28 cellular contexts compared by ENCODE assay signal in the genomic region with DNA sequence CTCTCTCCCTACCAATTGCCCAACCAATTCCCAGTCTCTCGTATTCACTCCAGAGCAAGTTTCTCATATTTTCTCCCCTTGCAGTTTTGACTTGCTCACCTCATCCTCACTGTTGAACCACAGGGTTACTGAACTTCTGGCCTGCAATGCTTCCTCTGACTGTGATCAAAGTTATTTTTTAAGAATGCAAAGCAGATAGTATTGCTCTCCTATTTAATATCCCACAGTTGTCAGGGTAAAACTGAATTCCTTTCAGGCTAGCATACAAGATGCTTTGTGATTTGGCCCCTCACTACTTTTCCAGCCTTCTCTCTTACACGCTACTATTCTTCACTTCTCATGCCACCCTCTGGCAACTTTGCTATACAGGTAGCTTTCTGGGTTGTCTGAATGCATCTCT.
A peak's percentile ranks its signal among the peaks of the same experiment; 100 is the strongest.
DNase-seq lines count a peak whose midpoint lies in the region; ATAC-seq and TF ChIP-seq lines count a peak whose summit lies in the region.
"Had no signal": no experiment of that assay in that cellular context is flagged by ENCODE, and none has a peak within 500 bp of the region (broad histone marks: within the 10 kb centered on the region; RNA-seq: fewer than 3 reads in every experiment).

No MANE protein-coding gene starts in this region.

- H3K27ac ChIP-seq in H9 (ENCODE audit: insufficient read length, low read depth, low read length), result no peak overlapping the region
- H3K27ac ChIP-seq: adrenal gland; BLaER1 treated with 17β-estradiol and CSF1 and Interleukin-3, amounts not matched to agents 10 nM and 100 nM; neutrophil; skin epidermis; tibial artery had no signal

- H4K91ac ChIP-seq in H9 (ENCODE audit: insufficient read length, low read depth, low read length), result no peak overlapping the region

- H3K79me1 ChIP-seq in H9 (ENCODE audit: insufficient read depth, low read depth, low read length, poor library complexity, severe bottlenecking), result no peaks in the 10 kb centered on the region

- H3K9me3 Mint-ChIP-seq in H9, result no peaks in the 10 kb centered on the region
- no peaks in the 10 kb centered on the region for H3K9me3 Mint-ChIP-seq in central memory CD8-positive, alpha-beta T cell

- H3K27ac Mint-ChIP-seq in H9, result peak overlapping the region in 2 of 3 experiments; percentile 2 to 9; a peak in 3 of 7 replicates
- H3K27ac Mint-ChIP-seq in central memory CD8-positive, alpha-beta T cell (ENCODE audit: low read depth), result peak overlapping the region; percentile 48

- H3K4me1 ChIP-seq in H9 (ENCODE audit: insufficient read depth, low read length), result no peaks in the 10 kb centered on the region
- H3K4me1 ChIP-seq: BLaER1 treated with 17β-estradiol and CSF1 and Interleukin-3, amounts not matched to agents 10 nM and 100 nM had no signal

- no peak overlapping the region for H3K4ac ChIP-seq in H9 (ENCODE audit: low read depth, low read length)

- H3K4me1 Mint-ChIP-seq in H9, result peaks cover 0 to 5% of the 10 kb centered on the region in 2 experiments; a peak in 2 of 4 replicates
- H3K4me1 Mint-ChIP-seq in central memory CD8-positive, alpha-beta T cell, result no peaks in the 10 kb centered on the region

- no peaks in the 10 kb centered on the region for H3K9me3 ChIP-seq in H9 (ENCODE audit: control insufficient read depth, low read depth, low read length)
- H3K9me3 ChIP-seq: adrenal gland; BLaER1 treated with 17β-estradiol and CSF1 and Interleukin-3, amounts not matched to agents 10 nM and 100 nM; neutrophil; tibial artery had no signal

- DNase-seq in AG20443 (ENCODE audit: low spot score), result peak; percentile 15
- no peak for DNase-seq in H9
- DNase-seq in central memory CD8-positive, alpha-beta T cell (ENCODE audit: low spot score in 2 of 2), result no peak
- peak; percentile 43 for DNase-seq in non-pigmented ciliary epithelial cell (ENCODE audit: low read depth)
- DNase-seq in SHP77 treated with DMSO at 0.1 percent for 48 hours (lab: John Stamatoyannopoulos, UW), result no peak
- DNase-seq in Kasumi-1 (lab: John Stamatoyannopoulos, UW), result no peak
- DNase-seq: ACHN; activated CD4-positive, alpha-beta T cell treated with anti-CD3 and anti-CD28 coated beads for 4 hours; activated naive CD4-positive, alpha-beta T cell; activated T-cell treated with anti-CD3 and anti-CD28 coated beads, Interleukin-2, amount 50 U/mL, for 1 hour; adrenal gland; DMS79 treated with DMSO at 0.1 percent for 48 hours; foreskin melanocyte; GOT3; left cardiac atrium; NCI-H1048; NCI-H187 treated with DMSO at 0.1 percent for 48 hours; NCI-H526; NK-92 treated with Interleukin-12 subunit alpha and Interleukin-12 subunit beta, amount 100 ng/mL, for 24 hours; PC-3; stimulated activated CD4-positive, alpha-beta T cell treated with anti-CD3 and anti-CD28 coated beads, Interleukin-1b, Interleukin-23, amount 100 ng/mL, for 48 hours; tibial artery had no signal

- peaks cover 0 to 15% (median 0%) of the 10 kb centered on the region in 3 experiments; a peak in 5 of 7 replicates for H3K36me3 Mint-ChIP-seq in H9 (ENCODE audit: insufficient read depth in 1 of 3, low read depth in 3 of 3)
- H3K36me3 Mint-ChIP-seq in central memory CD8-positive, alpha-beta T cell (ENCODE audit: insufficient read depth), result peaks cover 12% of the 10 kb centered on the region

- no peaks in the 10 kb centered on the region for H3K79me2 ChIP-seq in H9 (ENCODE audit: insufficient read depth, low read length)

- no peak overlapping the region for H4K5ac ChIP-seq in H9 (ENCODE audit: insufficient read length, low read depth, low read length)

- no peak overlapping the region for H3T11ph ChIP-seq in H9 (ENCODE audit: low read length)

- H2BK12ac ChIP-seq in H9 (ENCODE audit: insufficient read length, low read depth, low read length), result no peak overlapping the region

- H3K4me2 ChIP-seq in H9 (ENCODE audit: insufficient read depth, insufficient read length, low read length), result no peak overlapping the region
- H3K4me2 ChIP-seq: BLaER1 treated with 17β-estradiol and CSF1 and Interleukin-3, amounts not matched to agents 10 nM and 100 nM had no signal

- H4K8ac ChIP-seq in H9 (replicated peaks; ENCODE audit: insufficient read length, low read depth, low read length), result no peak overlapping the region

- no peak overlapping the region for H2BK20ac ChIP-seq in H9 (ENCODE audit: low read depth, low read length, poor library complexity, severe bottlenecking)

- H2BK15ac ChIP-seq in H9 (ENCODE audit: low read depth, low read length), result no peak overlapping the region

- no peak overlapping the region for H3K56ac ChIP-seq in H9 (ENCODE audit: insufficient read length, low read depth, low read length)

- no peaks in the 10 kb centered on the region for H4K20me1 ChIP-seq in H9 (ENCODE audit: control insufficient read depth, insufficient read depth, insufficient read length)

- no peaks in the 10 kb centered on the region for H3K27me3 ChIP-seq in H9 (ENCODE audit: insufficient read depth, low read length)
- H3K27me3 ChIP-seq: adrenal gland; BLaER1 treated with 17β-estradiol and CSF1 and Interleukin-3, amounts not matched to agents 10 nM and 100 nM; neutrophil; tibial artery had no signal

- H3K9ac ChIP-seq in H9 (ENCODE audit: extremely low read depth, insufficient read length, low read length), result no peak overlapping the region
- H3K9ac ChIP-seq: BLaER1 treated with 17β-estradiol and CSF1 and Interleukin-3, amounts not matched to agents 10 nM and 100 nM had no signal

- H3K27me3 Mint-ChIP-seq in H9 (ENCODE audit: low read depth), result no peaks in the 10 kb centered on the region
- H3K27me3 Mint-ChIP-seq in central memory CD8-positive, alpha-beta T cell, result no peaks in the 10 kb centered on the region

- ATAC-seq in central memory CD8-positive, alpha-beta T cell (replicated peaks; ENCODE audit: extremely low read depth, poor library complexity, severe bottlenecking), result no peak
- ATAC-seq in GM19455 (IDR thresholded peaks at IDR 0.05; ENCODE audit: unreplicated experiment), result no peak
- ATAC-seq: esophagus mucosa, left cardiac atrium, PC-3, Right ventricle myocardium inferior had no signal

- no peak overlapping the region for H2BK120ac ChIP-seq in H9 (ENCODE audit: low read depth, low read length, poor library complexity, severe bottlenecking)

- no peak overlapping the region for H2BK5ac ChIP-seq in H9 (ENCODE audit: insufficient read length, low read length)

- no peak overlapping the region for H3K4me3 Mint-ChIP-seq in H9
- no peak overlapping the region for H3K4me3 Mint-ChIP-seq in central memory CD8-positive, alpha-beta T cell

- no peak overlapping the region for H3K23ac ChIP-seq in H9 (ENCODE audit: insufficient read length, low read depth, low read length)

- H3K23me2 ChIP-seq in H9 (ENCODE audit: insufficient read length, low read depth, low read length, poor library complexity, severe bottlenecking), result no peaks in the 10 kb centered on the region

- TF ChIP-seq CTCF in H9 (conservative IDR thresholded peaks at IDR 0.05), result no peak

- no peak overlapping the region for H3K18ac ChIP-seq in H9 (ENCODE audit: insufficient read length, low read depth, low read length)

- H3K14ac ChIP-seq in H9 (ENCODE audit: insufficient read depth, low read length), result no peak overlapping the region

- no peak overlapping the region for H2AFZ ChIP-seq in H9 (ENCODE audit: low read length)

- H2AK5ac ChIP-seq in H9 (ENCODE audit: insufficient read length, low read length), result no peak overlapping the region

- WGBS in H9 (ENCODE audit: extremely low coverage, insufficient read length, low lambda C conversion rate), result 100% methylated on average over 1 of the region's 2 CpGs

Comparison
In these comparisons a context has a peak if more than half of its experiments do, and no peak if none do; other contexts are left out.
1. DNase-seq: peak in AG20443 (single experiment) and non-pigmented ciliary epithelial cell (single experiment); none in H9 (single experiment), central memory CD8-positive, alpha-beta T cell (0 of 2), SHP77 treated with DMSO at 0.1 percent for 48 hours (single experiment) and Kasumi-1 (0 of 2).